Comparison of ENCODE assay signal across 8 cellular contexts in genomic region chr3:122513386-122514122, GRCh38. TPM values are rescaled to one million over a fixed set of nuclear protein-coding genes. Genes with fewer than 3 reads are reported as not detected.
DNase-seq lines count a peak whose midpoint lies in the region; ATAC-seq, FAIRE-seq and TF ChIP-seq lines count a peak whose summit lies in the region.

No MANE protein-coding gene starts in this region.

- peak overlapping the region; percentile 63 to 84 (median 74) for H3K4me2 ChIP-seq in BLaER1 treated with 17β-estradiol and CSF1 and Interleukin-3, amounts not matched to agents 10 nM and 100 nM

- ATAC-seq in mucosa of descending colon (no peak), GM18909 (IDR thresholded peaks at IDR 0.05; ENCODE audit: poor library complexity, unreplicated experiment) (no peak)

- FAIRE-seq in HTR-8/SVneo (lab: Jason Lieb, UNC): peak; percentile 76

- H3K27me3 ChIP-seq in BLaER1 treated with 17β-estradiol and CSF1 and Interleukin-3, amounts not matched to agents 10 nM and 100 nM: no peaks in the 10 kb centered on the region
- H3K27me3 ChIP-seq in breast epithelium: no peaks in the 10 kb centered on the region

- peaks cover 24 to 51% (median 40%) of the 10 kb centered on the region in 10 experiments for H3K4me1 ChIP-seq in BLaER1 treated with 17β-estradiol and CSF1 and Interleukin-3, amounts not matched to agents 10 nM and 100 nM
- peaks cover 0 to 7% of the 10 kb centered on the region in 2 donors for H3K4me1 ChIP-seq in breast epithelium
- H3K4me1 ChIP-seq in mucosa of descending colon (ENCODE audit: low read depth): peaks cover 5% of the 10 kb centered on the region

- intact Hi-C loops in breast epithelium (cut with DNase I; ENCODE audit: low total_unique reads) (no loop called here), mucosa of descending colon (cut with DNase I, micrococcal nuclease) (no loop called here)

- peak overlapping the region; percentile 75 to 88 (median 84) for H3K4me3 ChIP-seq in BLaER1 treated with 17β-estradiol and CSF1 and Interleukin-3, amounts not matched to agents 10 nM and 100 nM
- H3K4me3 ChIP-seq in breast epithelium (peak overlapping the region; percentile 85 to 91 (median 88)), mucosa of descending colon (peak overlapping the region; percentile 89)

- H3K9ac ChIP-seq in BLaER1 treated with 17β-estradiol and CSF1 and Interleukin-3, amounts not matched to agents 10 nM and 100 nM: peak overlapping the region; percentile 97 to 100 (median 99)

- H4K20me1 ChIP-seq in BLaER1 treated with 17β-estradiol and CSF1 and Interleukin-3, amounts not matched to agents 10 nM and 100 nM: peaks cover 28 to 56% (median 53%) of the 10 kb centered on the region in 11 experiments

- no peak for TF ChIP-seq POLR2A in breast epithelium (IDR thresholded peaks at IDR 0.05)

- H3K36me3 ChIP-seq in BLaER1 treated with 17β-estradiol and CSF1 and Interleukin-3, amounts not matched to agents 10 nM and 100 nM: peaks cover 0 to 39% (median 27%) of the 10 kb centered on the region in 11 experiments; a peak in 18 of 22 replicates
- H3K36me3 ChIP-seq in breast epithelium: no peaks in the 10 kb centered on the region
- H3K36me3 ChIP-seq in mucosa of descending colon (ENCODE audit: low read depth): no peaks in the 10 kb centered on the region

- peaks cover 0 to 27% (median 20%) of the 10 kb centered on the region in 11 experiments; a peak in 18 of 22 replicates for H3K9me3 ChIP-seq in BLaER1 treated with 17β-estradiol and CSF1 and Interleukin-3, amounts not matched to agents 10 nM and 100 nM (replicated peaks in 1 of 11)
- no peaks in the 10 kb centered on the region for H3K9me3 ChIP-seq in breast epithelium
- no peaks in the 10 kb centered on the region for H3K9me3 ChIP-seq in mucosa of descending colon

- DNase-seq in HTR-8/SVneo (ENCODE audit: insufficient read length, low spot score) (no peak), breast epithelium (ENCODE audit: low spot score in 2 of 2) (peak in 1 of 2 donors; percentile 69), mucosa of descending colon (no peak), MV-4-11 (lab: John Stamatoyannopoulos, UW) (no peak), NOMO-1 treated with dmso at 0.1 percent for 144 hours (lab: John Stamatoyannopoulos, UW; ENCODE audit: unreplicated experiment) (no peak)
- DNase-seq in activated CD4-positive, alpha-beta T cell treated with anti-CD3 and anti-CD28 coated beads for 1 hour: no peak

- peak overlapping the region; percentile 95 to 99 (median 99) for H3K27ac ChIP-seq in BLaER1 treated with 17β-estradiol and CSF1 and Interleukin-3, amounts not matched to agents 10 nM and 100 nM
- peak overlapping the region; percentile 98 to 99 for H3K27ac ChIP-seq in breast epithelium

- TF ChIP-seq CTCF in breast epithelium (IDR thresholded peaks at IDR 0.05) (no peak), mucosa of descending colon (IDR thresholded peaks at IDR 0.05) (no peak)

RNA-seq across cellular contexts. Expression of gene KPNA1, which starts 1.2 kb away (rescaled TPM):
- 10 to 100 TPM; 40.3 to 51.7 (median 42.4) TPM for total RNA-seq in breast epithelium
- total RNA-seq in mucosa of descending colon: 10 to 100 TPM; 43.3 to 80.2 (median 48.8) TPM

RNA-seq across cellular contexts. Expression of gene PARP9, which starts 50.5 kb away (rescaled TPM):
- total RNA-seq in breast epithelium: 10 to 100 TPM; 17.4 to 55.1 (median 39.7) TPM
- 10 to 100 TPM; 32.2 to 51.1 (median 44.7) TPM for total RNA-seq in mucosa of descending colon

RNA-seq across cellular contexts. Expression of gene DTX3L, which starts 50.6 kb away (rescaled TPM):
- 10 to 100 TPM; 19.0 to 30.1 (median 29.2) TPM for total RNA-seq in breast epithelium
- 10 to 100 TPM; 56.0 to 68.3 (median 59.9) TPM for total RNA-seq in mucosa of descending colon
